Comparison of ENCODE assay signal across 1 cellular context in genomic region chr7:149861728-149862045, GRCh38.
TF ChIP-seq lines count a peak whose summit lies in the region.

No MANE protein-coding gene starts in this region.

TF ChIP-seq in HCT116, 20 proteins besides CTCF, POLR2A, EP300 and RAD21 (continued from another document):
- TF ChIP-seq REST (IDR thresholded peaks at IDR 0.05; ENCODE audit: low read depth), result no peak
- TF ChIP-seq ZBTB33 (IDR thresholded peaks at IDR 0.05; ENCODE audit: extremely low read depth, insufficient replicate concordance, low read length), result no peak
- no peak for TF ChIP-seq SIN3A (IDR thresholded peaks at IDR 0.05; ENCODE audit: low read depth)
TF ChIP-seq in HCT116: peak in this region for 0.
